In the genomic region with DNA sequence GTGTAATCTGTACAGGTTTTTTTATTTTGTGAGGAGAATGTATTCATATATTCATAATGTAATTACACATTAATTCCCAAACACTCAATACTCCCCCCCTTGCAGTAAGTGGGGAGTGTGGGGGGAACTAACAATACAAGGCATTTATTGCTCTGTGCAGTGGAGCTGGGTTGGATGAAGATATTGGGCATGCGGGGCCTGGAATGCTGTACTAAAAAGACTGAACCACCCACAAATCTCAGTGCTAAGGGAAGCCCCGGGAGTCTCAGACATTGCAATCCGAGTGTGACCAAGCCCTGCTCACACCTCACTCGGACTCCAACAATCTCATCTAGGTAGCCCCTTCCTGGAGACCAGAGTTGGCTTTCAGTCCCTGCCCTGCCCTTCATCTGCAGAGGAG, we compare ENCODE assay signal across 21 cellular contexts. TPM values are rescaled to one million over a fixed set of nuclear protein-coding genes. Genes with fewer than 3 reads are reported as not detected.
DNase-seq lines count a peak whose midpoint lies in the region; ATAC-seq, FAIRE-seq and TF ChIP-seq lines count a peak whose summit lies in the region.
"Had no signal": no experiment of that assay in that cellular context is flagged by ENCODE, and none has a peak within 500 bp of the region (broad histone marks: within the 10 kb centered on the region; RNA-seq: fewer than 3 reads in every experiment).

No MANE protein-coding gene starts in this region.

- no peak for FAIRE-seq in HepG2 (lab: Jason Lieb, UNC)
- FAIRE-seq: G401.6, GM12891, HTR-8/SVneo had no signal

- H4K8ac ChIP-seq in neuronal stem cell (ENCODE audit: low read depth, low read length), result no peak overlapping the region

- ATAC-seq in HepG2 (no peak), right lobe of liver (no peak), upper lobe of right lung (no peak)
- ATAC-seq: K562 had no signal

- peak overlapping the region; percentile 42 for H3K14ac ChIP-seq in neuronal stem cell (ENCODE audit: low read length)

- in situ Hi-C loops in HepG2 (cut with HindIII; ENCODE audit: extremely low pct_ligation_motif_present, low pct_unique_long_range_greater_than_20kb), result no loop called here

- WGBS in HepG2 (ENCODE audit: low lambda C conversion rate), result 59% methylated on average over 4 of the region's 4 CpGs
- WGBS in right lobe of liver (ENCODE audit: insufficient coverage, low coverage, low lambda C conversion rate, missing lambda C conversion rate), result 92% methylated on average over 2 of the region's 4 CpGs
- WGBS in neuronal stem cell (ENCODE audit: extremely low coverage in 2 of 2, insufficient read length in 2 of 2, insufficient replicate concordance in 1 of 2), 2 donors, result no CpG with 5 or more reads among the region's 4 CpGs
- 74 to 89% methylated on average over 2 to 4 of the region's 4 CpGs for WGBS in esophagus squamous epithelium, 2 donors

- peaks cover 100% of the 10 kb centered on the region for H3K4me1 ChIP-seq in HepG2 (ENCODE audit: insufficient read depth, low read length)
- peaks cover 0 to 10% (median 4%) of the 10 kb centered on the region in 4 donors for H3K4me1 ChIP-seq in right lobe of liver
- H3K4me1 ChIP-seq in neuronal stem cell (ENCODE audit: control insufficient read depth in 2 of 2, insufficient read depth in 1 of 2, low read depth in 1 of 2, low read length in 2 of 2), result peaks cover 2 to 6% of the 10 kb centered on the region in 2 donors
- H3K4me1 ChIP-seq in upper lobe of right lung, result peaks cover 34% of the 10 kb centered on the region
- H3K4me1 ChIP-seq in esophagus squamous epithelium, result peaks cover 12 to 81% (median 44%) of the 10 kb centered on the region in 3 donors

- peak overlapping the region; percentile 26 for H2BK12ac ChIP-seq in neuronal stem cell (ENCODE audit: low read length)

- TF ChIP-seq RAD21 in HepG2 (CRISPR knock-in tag; IDR thresholded peaks at IDR 0.05), result no peak

- no peak overlapping the region for H2BK120ac ChIP-seq in neuronal stem cell (ENCODE audit: low read depth, low read length)

- H2AFZ ChIP-seq in HepG2 (ENCODE audit: low read length), result no peak overlapping the region
- H2AFZ ChIP-seq in neuronal stem cell (ENCODE audit: low read length), result no peak overlapping the region

- peak overlapping the region; percentile 75 for H3K27ac ChIP-seq in HepG2 (ENCODE audit: extremely low read length, insufficient read depth, low read length)
- no peak overlapping the region for H3K27ac ChIP-seq in right lobe of liver
- H3K27ac ChIP-seq in neuronal stem cell (replicated peaks; ENCODE audit: low read length), result no peak overlapping the region
- peak overlapping the region; percentile 58 for H3K27ac ChIP-seq in upper lobe of right lung
- H3K27ac ChIP-seq in esophagus squamous epithelium, result peak overlapping the region in 2 of 4 donors; percentile 81 to 85

- H3K4ac ChIP-seq in neuronal stem cell (ENCODE audit: low read length), result no peak overlapping the region

- H3K27me3 ChIP-seq in HepG2 (ENCODE audit: control insufficient read depth in 1 of 2, insufficient read depth in 2 of 2, low read length in 2 of 2) (no peaks in the 10 kb centered on the region; a peak in 1 of 5 replicates), right lobe of liver (no peaks in the 10 kb centered on the region), neuronal stem cell (ENCODE audit: control insufficient read depth in 3 of 3, insufficient read depth in 3 of 3, low read depth in 1 of 3, low read length in 3 of 3) (peaks cover 0 to 26% (median 8%) of the 10 kb centered on the region in 3 experiments), upper lobe of right lung (peaks cover 4% of the 10 kb centered on the region), esophagus squamous epithelium (peaks cover 0 to 4% (median 0%) of the 10 kb centered on the region in 4 donors)

- intact Hi-C loops in HepG2 (cut with micrococcal nuclease; ENCODE audit: unreplicated experiment), result no loop called here
- intact Hi-C loops in right lobe of liver (cut with DNase I), result no loop called here
- intact Hi-C loops in upper lobe of right lung (cut with DNase I), result no loop called here
- intact Hi-C loops in esophagus squamous epithelium (cut with DNase I), result no loop called here

- 0 out of 2 replicates have a peak, but pooled peaks cover 4% of the 10 kb centered on the region for H4K20me1 ChIP-seq in HepG2 (ENCODE audit: insufficient read depth, low read length)

- POLR2A ChIA-PET in HepG2 (lab: Yijun Ruan, JAX), result interaction anchor here (0.7 to 3.7 kb wide), 6 partner anchors 9 to 92 kb away, joined by 3 to 23 read pairs (median 20); a partner anchor contains a TSS

- H3K36me3 ChIP-seq in HepG2 (replicated peaks in 1 of 2; ENCODE audit: control insufficient read depth in 1 of 2, insufficient read depth in 2 of 2, low read length in 2 of 2) (peaks cover 0 to 7% of the 10 kb centered on the region in 2 experiments; a peak in 1 of 5 replicates), right lobe of liver (no peaks in the 10 kb centered on the region), neuronal stem cell (replicated peaks in 1 of 2; ENCODE audit: control insufficient read depth in 2 of 2, insufficient read depth in 2 of 2, low read length in 2 of 2) (no peaks in the 10 kb centered on the region), upper lobe of right lung (no peaks in the 10 kb centered on the region), esophagus squamous epithelium (no peaks in the 10 kb centered on the region)

- peak overlapping the region; percentile 13 for H3K18ac ChIP-seq in neuronal stem cell (ENCODE audit: low read length)

- TF ChIP-seq POLR2A in HepG2 (IDR thresholded peaks at IDR 0.05; ENCODE audit: insufficient read depth in 1 of 2, low read depth in 2 of 2, low read length in 2 of 2) (no peak), right lobe of liver (IDR thresholded peaks at IDR 0.05) (no peak), esophagus squamous epithelium (IDR thresholded peaks at IDR 0.05) (no peak)

- DNase-seq in HepG2 (ENCODE audit: low spot score) (no peak), right lobe of liver (no peak), hippocampal formation (lab: John Stamatoyannopoulos, UW) (peak; percentile 51 to 77), neuronal stem cell (ENCODE audit: low spot score) (no peak), upper lobe of right lung (no peak), H4 (ENCODE audit: low spot score) (no peak), SW480 (ENCODE audit: low spot score) (no peak), esophagus squamous epithelium (lab: John Stamatoyannopoulos, UW) (no peak)
- DNase-seq: Calu3, DMS79 treated with DMSO at 0.1 percent for 48 hours, HCEC 1CT, NCI-H146, NCI-H2081 treated with DMSO at 0.1 percent for 48 hours, NCI-H2227 treated with DMSO at 0.1 percent for 48 hours, NCI-H524 treated with DMSO at 0.1 percent for 48 hours, OCI-M1 had no signal

- BruUV-seq in HepG2 (replicated peaks; lab: Mats Ljungman, UMichigan), result no TSS peak

- H3K4me3 ChIP-seq in HepG2 (replicated peaks in 1 of 3; ENCODE audit: insufficient read depth in 1 of 3, low read depth in 2 of 3, low read length in 3 of 3), result no peak overlapping the region
- no peak overlapping the region for H3K4me3 ChIP-seq in right lobe of liver
- no peak overlapping the region for H3K4me3 ChIP-seq in neuronal stem cell (ENCODE audit: low read length in 2 of 2)
- no peak overlapping the region for H3K4me3 ChIP-seq in upper lobe of right lung
- H3K4me3 ChIP-seq in esophagus squamous epithelium, result no peak overlapping the region
- H3K4me3 ChIP-seq: K562 had no signal

- H2BK15ac ChIP-seq in neuronal stem cell (ENCODE audit: low read length), result no peak overlapping the region

- H3K9ac ChIP-seq in HepG2 (ENCODE audit: insufficient read depth, low read depth, low read length) (no peak overlapping the region), neuronal stem cell (ENCODE audit: low read depth, low read length, poor library complexity) (no peak overlapping the region)

- no peak overlapping the region for H4K91ac ChIP-seq in neuronal stem cell (ENCODE audit: low read depth, low read length, poor library complexity)

- CTCF ChIA-PET in HepG2 (lab: Yijun Ruan, JAX; ENCODE audit: low intra/inter-chr PET ratio, low total read pairs), result no interaction called here

- TF ChIP-seq CTCF in HepG2 (CRISPR knock-in tag; IDR thresholded peaks at IDR 0.05), result no peak
- no peak for TF ChIP-seq CTCF in right lobe of liver (IDR thresholded peaks at IDR 0.05)
- no peak for TF ChIP-seq CTCF in upper lobe of right lung (IDR thresholded peaks at IDR 0.05)
- no peak for TF ChIP-seq CTCF in esophagus squamous epithelium (IDR thresholded peaks at IDR 0.05)

- H3K23ac ChIP-seq in neuronal stem cell (ENCODE audit: low read depth, low read length, poor library complexity), result no peak overlapping the region

- no peak overlapping the region for H2AK5ac ChIP-seq in neuronal stem cell (ENCODE audit: low read depth, low read length)

- H2BK5ac ChIP-seq in neuronal stem cell (ENCODE audit: low read length), result no peak overlapping the region

- TF ChIP-seq EP300 in HepG2 (IDR thresholded peaks at IDR 0.05; ENCODE audit: low read depth in 2 of 2, low read length in 2 of 2), result no peak
- no peak for TF ChIP-seq EP300 in HepG2 (CRISPR knock-in tag; IDR thresholded peaks at IDR 0.05; ENCODE audit: borderline replicate concordance)

- peaks cover 63% of the 10 kb centered on the region for H3K79me2 ChIP-seq in HepG2 (ENCODE audit: insufficient read depth, low read length)

- no peaks in the 10 kb centered on the region for H3K79me1 ChIP-seq in neuronal stem cell (ENCODE audit: low read depth, low read length)

- H3K4me2 ChIP-seq in HepG2 (ENCODE audit: low read depth, low read length) (peak overlapping the region; percentile 66), neuronal stem cell (ENCODE audit: insufficient read depth, low read length, poor library complexity, severe bottlenecking) (no peak overlapping the region)

- H3K9me3 ChIP-seq in HepG2 (ENCODE audit: low read length) (no peaks in the 10 kb centered on the region), right lobe of liver (no peaks in the 10 kb centered on the region), neuronal stem cell (replicated peaks in 1 of 2; ENCODE audit: control insufficient read depth in 2 of 2, insufficient read depth in 1 of 2, low read depth in 1 of 2, low read length in 2 of 2) (no peaks in the 10 kb centered on the region), upper lobe of right lung (no peaks in the 10 kb centered on the region), esophagus squamous epithelium (no peaks in the 10 kb centered on the region)

RNA-seq across cellular contexts. Expression of a gene that starts 6.0 kb away (rescaled TPM):
- total RNA-seq in HepG2 (2016; rRNA removed; fragmentation: Illumina TruSeq; extraction: Trizol), result 39.5 and 60.6 TPM in 2 replicates
- 31.6 and 42.4 TPM in 2 replicates for total RNA-seq in HepG2 (2016; cell fraction: cytosol; rRNA removed; fragmentation: Illumina TruSeq; extraction: Trizol; ENCODE audit: low read depth)
- 36.8 and 62.7 TPM in 2 replicates for total RNA-seq in HepG2 (2016; cell fraction: insoluble cytoplasmic fraction; rRNA removed; fragmentation: Illumina TruSeq; extraction: Trizol)
- total RNA-seq in HepG2 (2016; cell fraction: membrane; rRNA removed; fragmentation: Illumina TruSeq; extraction: Trizol), result 53.7 and 65.8 TPM in 2 replicates
- 44.1 and 48.9 TPM in 2 replicates for total RNA-seq in HepG2 (2016; cell fraction: nucleus; rRNA removed; fragmentation: Illumina TruSeq; extraction: Trizol)
- 127 and 160 TPM in 2 replicates for polyA plus RNA-seq in HepG2 (2011; rRNA removed)
- polyA plus RNA-seq in HepG2 (2011; cell fraction: cytosol; rRNA removed), result 145 and 183 TPM in 2 replicates
- polyA plus RNA-seq in HepG2 (2011; cell fraction: nucleus; rRNA removed), result 77.5 and 88.9 TPM in 2 replicates
- 40.5 and 51.4 TPM in 2 replicates for polyA plus RNA-seq in HepG2 (2012)
- 35.9 and 51.7 TPM in 2 replicates for polyA plus RNA-seq in HepG2 (2016; cell fraction: cytosol; fragmentation: Illumina TruSeq; extraction: Trizol; ENCODE audit: low read depth)
- polyA plus RNA-seq in HepG2 (2016; cell fraction: insoluble cytoplasmic fraction; fragmentation: Illumina TruSeq; extraction: Trizol; ENCODE audit: low read depth), result 47.5 and 48.8 TPM in 2 replicates
- 56.6 and 67.1 TPM in 2 replicates for polyA plus RNA-seq in HepG2 (2016; cell fraction: membrane; fragmentation: Illumina TruSeq; extraction: Trizol; ENCODE audit: low read depth)
- 83.7 and 88.2 TPM in 2 replicates for polyA plus RNA-seq in HepG2 (2016; cell fraction: nucleus; fragmentation: Illumina TruSeq; extraction: Trizol; ENCODE audit: insufficient read depth, low read depth)
- polyA minus RNA-seq in HepG2 (2011; rRNA and poly(A)+ RNA removed; ENCODE audit: low replicate concordance), result 159 and 370 TPM in 2 replicates
- polyA minus RNA-seq in HepG2 (2011; cell fraction: cytosol; rRNA and poly(A)+ RNA removed), result 54.5 and 69.4 TPM in 2 replicates
- polyA minus RNA-seq in HepG2 (2011; cell fraction: nucleus; rRNA and poly(A)+ RNA removed), result 23.7 and 30.3 TPM in 2 replicates
- 1 to 10 TPM; 2.1 to 7.4 (median 3.8) TPM for total RNA-seq in right lobe of liver
- polyA plus RNA-seq in neuronal stem cell (2013, experiment 1 of 2), result 3.6 TPM
- polyA plus RNA-seq in neuronal stem cell (2013, experiment 2 of 2), result 3.4 TPM
- 104 TPM for total RNA-seq in upper lobe of right lung
- 0.17 TPM in 1 of 2 replicates, not detected in the other for total RNA-seq in H4 (2014; rRNA removed; shearing (Covaris generic))
- total RNA-seq in esophagus squamous epithelium, result 10 to 100 TPM; 15.5 to 38.5 (median 31.5) TPM
- total RNA-seq: A172 had no signal

RNA-seq across cellular contexts. Expression of a gene that starts 33.4 kb away (rescaled TPM):
- total RNA-seq in HepG2 (2016; rRNA removed; fragmentation: Illumina TruSeq; extraction: Trizol) (67.6 and 97.1 TPM in 2 replicates), right lobe of liver (10 to 100 TPM; 19.3 to 26.8 (median 22.0) TPM), upper lobe of right lung (60.0 TPM), esophagus squamous epithelium (10 to 100 TPM; 44.5 to 75.1 (median 54.6) TPM)
- total RNA-seq in HepG2 (2016; cell fraction: cytosol; rRNA removed; fragmentation: Illumina TruSeq; extraction: Trizol; ENCODE audit: low read depth), result 43.5 and 44.1 TPM in 2 replicates
- 66.0 and 92.7 TPM in 2 replicates for total RNA-seq in HepG2 (2016; cell fraction: insoluble cytoplasmic fraction; rRNA removed; fragmentation: Illumina TruSeq; extraction: Trizol)
- 109 and 111 TPM in 2 replicates for total RNA-seq in HepG2 (2016; cell fraction: membrane; rRNA removed; fragmentation: Illumina TruSeq; extraction: Trizol)
- total RNA-seq in HepG2 (2016; cell fraction: nucleus; rRNA removed; fragmentation: Illumina TruSeq; extraction: Trizol), result 24.1 and 29.7 TPM in 2 replicates
- polyA plus RNA-seq in HepG2 (2011; rRNA removed), result 50.8 and 64.3 TPM in 2 replicates
- 39.2 and 54.5 TPM in 2 replicates for polyA plus RNA-seq in HepG2 (2011; cell fraction: cytosol; rRNA removed)
- 13.9 and 16.0 TPM in 2 replicates for polyA plus RNA-seq in HepG2 (2011; cell fraction: nucleus; rRNA removed)
- 30.2 and 34.8 TPM in 2 replicates for polyA plus RNA-seq in HepG2 (2012)
- 58.2 and 66.9 TPM in 2 replicates for polyA plus RNA-seq in HepG2 (2016; cell fraction: cytosol; fragmentation: Illumina TruSeq; extraction: Trizol; ENCODE audit: low read depth)
- 110 and 111 TPM in 2 replicates for polyA plus RNA-seq in HepG2 (2016; cell fraction: insoluble cytoplasmic fraction; fragmentation: Illumina TruSeq; extraction: Trizol; ENCODE audit: low read depth)
- 110 and 116 TPM in 2 replicates for polyA plus RNA-seq in HepG2 (2016; cell fraction: membrane; fragmentation: Illumina TruSeq; extraction: Trizol; ENCODE audit: low read depth)
- 41.6 and 42.0 TPM in 2 replicates for polyA plus RNA-seq in HepG2 (2016; cell fraction: nucleus; fragmentation: Illumina TruSeq; extraction: Trizol; ENCODE audit: insufficient read depth, low read depth)
- polyA minus RNA-seq in HepG2 (2011; rRNA and poly(A)+ RNA removed; ENCODE audit: low replicate concordance), result 31.4 and 38.5 TPM in 2 replicates
- 29.3 and 33.2 TPM in 2 replicates for polyA minus RNA-seq in HepG2 (2011; cell fraction: cytosol; rRNA and poly(A)+ RNA removed)
- 14.2 and 21.6 TPM in 2 replicates for polyA minus RNA-seq in HepG2 (2011; cell fraction: nucleus; rRNA and poly(A)+ RNA removed)
- polyA plus RNA-seq in neuronal stem cell (2013, experiment 1 of 2), result 43.3 TPM
- 45.1 TPM for polyA plus RNA-seq in neuronal stem cell (2013, experiment 2 of 2)
- 98.4 and 100 TPM in 2 replicates for total RNA-seq in H4 (2014; rRNA removed; shearing (Covaris generic))

Comparison
In these comparisons a context has a peak if more than half of its experiments do, and no peak if none do; other contexts are left out.
1. H3K27ac ChIP-seq: peak in HepG2 (single experiment) and upper lobe of right lung (single experiment); none in right lobe of liver (0 of 3) and neuronal stem cell (single experiment).
2. DNase-seq: peak in hippocampal formation (2 of 2); none in HepG2 (single experiment), right lobe of liver (0 of 3), neuronal stem cell (single experiment), upper lobe of right lung (single experiment), H4 (single experiment), SW480 (single experiment) and esophagus squamous epithelium (single experiment).